17 cellular contexts compared by ENCODE assay signal in the genomic region with DNA sequence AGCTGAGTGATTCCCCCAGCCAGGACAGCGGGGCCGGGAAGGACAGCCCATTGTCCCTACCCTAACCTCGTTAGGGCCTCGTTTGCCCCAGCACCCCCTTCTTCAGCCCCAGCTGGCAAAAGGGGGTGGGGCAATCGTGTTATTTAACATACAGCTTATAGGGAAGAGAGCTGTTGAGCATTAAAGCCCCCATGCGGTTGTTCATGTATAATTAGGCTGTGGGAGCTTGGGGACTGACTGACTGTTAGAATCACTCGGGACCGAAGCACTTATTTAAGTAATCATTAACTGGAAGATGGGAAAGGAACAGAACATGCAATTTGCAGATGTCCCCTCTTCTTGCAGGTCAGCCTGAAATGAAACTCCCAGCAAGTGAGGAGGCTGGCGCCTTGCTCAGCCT.
DNase-seq lines count a peak whose midpoint lies in the region; ATAC-seq and TF ChIP-seq lines count a peak whose summit lies in the region.
"Had no signal": no experiment of that assay in that cellular context is flagged by ENCODE, and none has a peak within 500 bp of the region (broad histone marks: within the 10 kb centered on the region; RNA-seq: fewer than 3 reads in every experiment).

No MANE protein-coding gene starts in this region.

- CTCF ChIA-PET in Caco-2 (lab: Charles Lee), result interaction anchor here (1.0 to 2.3 kb wide), 5 partner anchors 20 to 87 kb away, joined by 3 to 9 read pairs (median 6); no protein-coding TSS in a partner anchor

- no peak for ATAC-seq in central memory CD8-positive, alpha-beta T cell (replicated peaks; ENCODE audit: extremely low read depth, poor library complexity, severe bottlenecking)
- ATAC-seq in GM18519 (IDR thresholded peaks at IDR 0.05; ENCODE audit: low FRiP score, unreplicated experiment) (no peak), GM19395 (IDR thresholded peaks at IDR 0.05; ENCODE audit: unreplicated experiment) (no peak)
- ATAC-seq: left lobe of liver had no signal

- H3K27me3 Mint-ChIP-seq in Caco-2 (ENCODE audit: insufficient read depth, unreplicated experiment) (no peaks in the 10 kb centered on the region), nephron progenitor cell (ENCODE audit: low read depth, poor library complexity) (peaks cover 29% of the 10 kb centered on the region)
- no peaks in the 10 kb centered on the region for H3K27me3 Mint-ChIP-seq in central memory CD8-positive, alpha-beta T cell

- H3K4me3 Mint-ChIP-seq in Caco-2 (ENCODE audit: unreplicated experiment) (no peak overlapping the region), nephron progenitor cell (no peak overlapping the region)
- peak overlapping the region; percentile 2 for H3K4me3 Mint-ChIP-seq in central memory CD8-positive, alpha-beta T cell

- H3K9me3 ChIP-seq in Caco-2, result no peaks in the 10 kb centered on the region
- H3K9me3 ChIP-seq: prostate gland had no signal

- H3K4me1 Mint-ChIP-seq in Caco-2 (ENCODE audit: low read depth, unreplicated experiment) (peaks cover 12% of the 10 kb centered on the region), nephron progenitor cell (peaks cover 40% of the 10 kb centered on the region)
- peaks cover 41% of the 10 kb centered on the region for H3K4me1 Mint-ChIP-seq in central memory CD8-positive, alpha-beta T cell

- POLR2A ChIA-PET in Caco-2 (lab: Charles Lee), result no interaction called here

- H3K4me1 ChIP-seq in Caco-2, result peaks cover 11% of the 10 kb centered on the region; the same call in 1 of the 2 replicates
- H3K4me1 ChIP-seq: prostate gland had no signal

- intact Hi-C loops in Caco-2 (cut with micrococcal nuclease; ENCODE audit: unreplicated experiment), result loop anchor here (2.0 kb wide), 1 partner anchor 81 kb away; no protein-coding TSS in a partner anchor

- H3K36me3 ChIP-seq in Caco-2 (ENCODE audit: control insufficient read depth, insufficient read depth, low read length), result no peaks in the 10 kb centered on the region
- H3K36me3 ChIP-seq: brain microvascular endothelial cell, prostate gland had no signal

- DNase-seq in Caco-2 (no peak), NCI-H526 (lab: John Stamatoyannopoulos, UW) (peak; percentile 58 to 78), nephron progenitor cell (no peak), SIG-M5 (lab: John Stamatoyannopoulos, UW) (no peak), NCI-H774 (lab: John Stamatoyannopoulos, UW) (no peak)
- no peak for DNase-seq in central memory CD8-positive, alpha-beta T cell (ENCODE audit: low spot score in 2 of 2)
- DNase-seq: activated CD4-positive, alpha-beta T cell treated with anti-CD3 and anti-CD28 coated beads for 1 hour; activated naive CD4-positive, alpha-beta T cell treated with anti-CD3 and anti-CD28 coated beads, Interleukin-2, amount 50 U/mL, for 16 hours; brain microvascular endothelial cell; hypothalamus; KG1; NCI-H1417 treated with DMSO at 0.1 percent for 48 hours; NCI-H510A treated with DMSO at 0.1 percent for 48 hours had no signal

- no peak for TF ChIP-seq CTCF in Caco-2 (IDR thresholded peaks at IDR 0.05; ENCODE audit: insufficient read depth in 1 of 2, low read depth in 1 of 2, low read length in 1 of 2, severe bottlenecking in 1 of 2, unreplicated experiment in 1 of 2)
- TF ChIP-seq CTCF in nephron progenitor cell (IDR thresholded peaks at IDR 0.05), result no peak

- peak overlapping the region; percentile 31 for H3K27ac Mint-ChIP-seq in Caco-2 (ENCODE audit: unreplicated experiment)
- H3K27ac Mint-ChIP-seq in central memory CD8-positive, alpha-beta T cell (ENCODE audit: low read depth), result peak overlapping the region; percentile 82
- H3K27ac Mint-ChIP-seq in nephron progenitor cell, result peak overlapping the region; percentile 92

- BruUV-seq in Caco-2 (replicated peaks; lab: Mats Ljungman, UMichigan), result no TSS peak

- no peak overlapping the region for H3K4me3 ChIP-seq in Caco-2 (ENCODE audit: low read depth, low read length)
- H3K4me3 ChIP-seq: prostate gland had no signal

- H3K36me3 Mint-ChIP-seq in Caco-2 (ENCODE audit: insufficient read depth, unreplicated experiment), result peaks cover 13% of the 10 kb centered on the region
- H3K36me3 Mint-ChIP-seq in central memory CD8-positive, alpha-beta T cell (ENCODE audit: insufficient read depth), result peaks cover 20% of the 10 kb centered on the region
- H3K36me3 Mint-ChIP-seq in nephron progenitor cell (ENCODE audit: low read depth), result no peaks in the 10 kb centered on the region

- H3K9me3 Mint-ChIP-seq in Caco-2 (ENCODE audit: unreplicated experiment) (no peaks in the 10 kb centered on the region), nephron progenitor cell (peaks cover 17% of the 10 kb centered on the region)
- no peaks in the 10 kb centered on the region for H3K9me3 Mint-ChIP-seq in central memory CD8-positive, alpha-beta T cell

- no peaks in the 10 kb centered on the region for H3K27me3 ChIP-seq in Caco-2 (replicated peaks; ENCODE audit: control insufficient read depth, insufficient read depth, low read length)
- H3K27me3 ChIP-seq: brain microvascular endothelial cell had no signal

Comparison
In these comparisons a context has a peak if more than half of its experiments do, and no peak if none do; other contexts are left out.
1. DNase-seq: peak in NCI-H526 (2 of 2); none in Caco-2 (0 of 2), central memory CD8-positive, alpha-beta T cell (0 of 2), nephron progenitor cell (single experiment), SIG-M5 (single experiment) and NCI-H774 (single experiment).
2. H3K27ac Mint-ChIP-seq: peak in every context shown above with its lines; median percentile 92 in nephron progenitor cell; 82 in central memory CD8-positive, alpha-beta T cell; 31 in Caco-2.